Comparison of ENCODE assay signal across 7 cellular contexts in the genomic region with DNA sequence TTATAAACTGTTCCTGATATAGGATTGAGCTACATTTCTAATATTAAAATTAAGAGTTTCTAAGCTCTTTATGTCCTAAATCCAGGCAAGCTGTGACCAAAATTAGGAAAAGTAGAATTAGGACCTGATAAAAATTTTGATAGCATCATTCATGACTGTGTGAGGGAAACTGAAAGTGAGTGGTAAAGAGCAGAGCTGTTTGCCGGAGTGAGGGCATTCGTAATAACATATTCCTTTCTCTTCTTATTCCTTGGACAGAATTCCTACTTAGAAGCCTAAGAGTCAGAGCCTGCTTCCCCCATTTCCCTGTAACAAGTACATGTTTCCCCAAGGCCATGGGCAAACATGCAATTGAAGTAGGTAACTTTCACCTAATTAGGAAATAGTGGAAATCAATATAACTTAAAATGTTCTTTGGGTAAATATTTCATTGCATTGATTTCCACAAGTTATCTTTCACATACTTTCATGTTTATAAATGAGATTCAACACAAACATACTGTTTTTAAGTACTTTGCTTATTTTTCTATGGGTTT.
DNase-seq lines count a peak whose midpoint lies in the region; ATAC-seq and TF ChIP-seq lines count a peak whose summit lies in the region.
"Not testable (repeated sequence)": the region's sequence is repeated elsewhere in the genome, so short reads cannot be mapped to it uniquely, and the experiment has no call there.

No MANE protein-coding gene starts in this region.

- H3K9me3 ChIP-seq in Karpas-422 (ENCODE audit: low read length); left ventricle myocardium inferior (replicated peaks); lower lobe of right lung; psoas muscle; upper lobe of right lung: not testable (repeated sequence)

- not testable (repeated sequence) for H2AFZ ChIP-seq in Karpas-422 (ENCODE audit: low read length)

- intact Hi-C loops in left ventricle myocardium inferior (cut with micrococcal nuclease); lower lobe of right lung (cut with DNase I); psoas muscle (cut with DNase I); upper lobe of right lung (cut with DNase I): not testable (repeated sequence)

- H3K9me2 ChIP-seq in Karpas-422 (replicated peaks; ENCODE audit: insufficient read depth, low read length), result not testable (repeated sequence)

- 39 to 84% (median 68%) methylated on average over 2 of the region's 2 CpGs for WGBS in psoas muscle, 3 donors

- H3K27ac ChIP-seq in Karpas-422 (ENCODE audit: low read length); left ventricle myocardium inferior (replicated peaks); lower lobe of right lung; psoas muscle; upper lobe of right lung: not testable (repeated sequence)

- H3K27me3 ChIP-seq in Karpas-422 (ENCODE audit: low read length); left ventricle myocardium inferior (ENCODE audit: low read depth); lower lobe of right lung (ENCODE audit: low read depth); psoas muscle (ENCODE audit: insufficient read depth in 3 of 3, low read length in 2 of 3); upper lobe of right lung: not testable (repeated sequence)

- H3K79me2 ChIP-seq in Karpas-422 (ENCODE audit: low read length), result not testable (repeated sequence)

- not testable (repeated sequence) for H3K9ac ChIP-seq in Karpas-422 (ENCODE audit: low read length)

- TF ChIP-seq CTCF in left ventricle myocardium inferior (IDR thresholded peaks at IDR 0.05; ENCODE audit: borderline replicate concordance); lower lobe of right lung (IDR thresholded peaks at IDR 0.05); psoas muscle (IDR thresholded peaks at IDR 0.05); upper lobe of right lung (IDR thresholded peaks at IDR 0.05): not testable (repeated sequence)

- ATAC-seq in lower lobe of right lung, psoas muscle, upper lobe of right lung: not testable (repeated sequence)

- H3K36me3 ChIP-seq in Karpas-422 (ENCODE audit: insufficient read depth, low read length); left ventricle myocardium inferior; lower lobe of right lung; psoas muscle (ENCODE audit: insufficient read depth in 1 of 2, low read depth in 1 of 2); upper lobe of right lung: not testable (repeated sequence)

- H3K4me1 ChIP-seq in Karpas-422 (ENCODE audit: low read length); left ventricle myocardium inferior; lower lobe of right lung; psoas muscle; upper lobe of right lung: not testable (repeated sequence)

- not testable (repeated sequence) for H3K4me3 ChIP-seq in Karpas-422 (ENCODE audit: low read length)
- H3K4me3 ChIP-seq in left ventricle myocardium inferior (peak overlapping the region; percentile 45), lower lobe of right lung (peak overlapping the region; percentile 14), psoas muscle (peak overlapping the region; percentile 35), upper lobe of right lung (peak overlapping the region; percentile 28)

- DNase-seq in Daoy (ENCODE audit: low read depth) (peak; percentile 15), dermis microvascular lymphatic vessel endothelial cell (ENCODE audit: low read depth in 2 of 2) (peak; percentile 16 to 39)
- DNase-seq in Karpas-422, left ventricle myocardium inferior, lower lobe of right lung, psoas muscle, upper lobe of right lung: not testable (repeated sequence)

- H3K4me2 ChIP-seq in Karpas-422 (ENCODE audit: low read depth, low read length, poor library complexity, severe bottlenecking), result peak overlapping the region; percentile 39

- not testable (repeated sequence) for H4K20me1 ChIP-seq in Karpas-422 (ENCODE audit: insufficient read depth, low read depth, low read length)
